Comparison of ENCODE assay signal across 16 cellular contexts in the genomic region with DNA sequence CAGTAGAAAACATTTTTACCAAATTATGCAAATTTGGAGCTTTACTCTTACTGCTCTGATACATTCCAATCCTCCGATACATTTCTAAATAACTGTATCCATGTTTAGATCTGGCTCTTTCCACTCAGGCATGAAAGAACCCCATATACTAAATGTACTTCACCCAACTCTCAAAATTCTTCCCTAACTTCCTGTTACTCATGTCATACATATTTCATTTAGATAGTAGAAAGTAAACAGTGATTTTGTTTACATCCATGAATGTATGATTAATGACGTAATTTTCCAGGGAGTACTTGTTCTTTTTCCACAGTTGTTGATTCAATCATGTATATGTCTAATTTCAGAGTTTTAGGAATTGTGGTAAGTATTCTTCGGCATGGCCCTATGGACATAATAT.
"Had no signal": no experiment of that assay in that cellular context is flagged by ENCODE, and none has a peak within 500 bp of the region (broad histone marks: within the 10 kb centered on the region; RNA-seq: fewer than 3 reads in every experiment).

No MANE protein-coding gene starts in this region.

- DNase-seq: activated CD4-positive, alpha-beta T cell treated with anti-CD3 and anti-CD28 coated beads, Interleukin-2, amount 10 ng/mL, durations not matched to agents 7 days and 5 days; activated CD8-positive, alpha-beta memory T cell treated with anti-CD3 and anti-CD28 coated beads for 24 hours; activated gamma-delta T cell treated with Interleukin-2 at 50 U/mL for 16 hours; amygdala; body of pancreas; central memory CD4-positive, alpha-beta T cell; esophagus squamous epithelium; head of caudate nucleus; immature natural killer cell; left colon; naive B cell; T-helper 2 cell had no signal

- H3K4me1 ChIP-seq: body of pancreas, esophagus squamous epithelium had no signal

- ATAC-seq: body of pancreas; left colon; stimulated activated effector memory CD8-positive, alpha-beta T cell treated with anti-CD3 and anti-CD28 coated beads, Interleukin-12 subunit alpha, Interleukin-12 subunit beta, amount 100 ng/mL, for 72 hours had no signal

- H3K27me3 ChIP-seq: body of pancreas, esophagus squamous epithelium had no signal

- H3K9me3 ChIP-seq: body of pancreas, esophagus squamous epithelium, thoracic aorta had no signal

- H3K4me3 ChIP-seq: body of pancreas, coronary artery, esophagus squamous epithelium, lung, thoracic aorta had no signal

- H3K36me3 ChIP-seq: esophagus squamous epithelium, thoracic aorta had no signal

- H3K27ac ChIP-seq: coronary artery, esophagus squamous epithelium, thoracic aorta had no signal
